ENCODE assay signal across 14 cellular contexts in genomic region chr7:130907439-130907838, GRCh38.
DNase-seq lines count a peak whose midpoint lies in the region; ATAC-seq, FAIRE-seq and TF ChIP-seq lines count a peak whose summit lies in the region.
"Had no signal": no experiment of that assay in that cellular context is flagged by ENCODE, and none has a peak within 500 bp of the region (broad histone marks: within the 10 kb centered on the region; RNA-seq: fewer than 3 reads in every experiment).

No MANE protein-coding gene starts in this region.

- H3K36me3 ChIP-seq in astrocyte (ENCODE audit: insufficient read depth, low read length) (peaks cover 19% of the 10 kb centered on the region), psoas muscle (ENCODE audit: insufficient read depth in 1 of 2, low read depth in 1 of 2) (peaks cover 2 to 20% of the 10 kb centered on the region in 2 donors), upper lobe of right lung (peaks cover 7% of the 10 kb centered on the region)
- H3K36me3 ChIP-seq: adrenal gland had no signal

- CTCF ChIA-PET in GM10248 (lab: Yijun Ruan, JAX) = interaction anchor here (1.4 to 1.6 kb wide), 3 partner anchors 11 to 129 kb away, joined by 3 to 8 read pairs (median 3); no protein-coding TSS in a partner anchor

- intact Hi-C loops in psoas muscle (cut with DNase I) = no loop called here
- intact Hi-C loops in upper lobe of right lung (cut with DNase I) = no loop called here

- H3K4me1 ChIP-seq in astrocyte (ENCODE audit: insufficient read depth, low read length) (peaks cover 59% of the 10 kb centered on the region), psoas muscle (peaks cover 70% of the 10 kb centered on the region), upper lobe of right lung (peaks cover 35% of the 10 kb centered on the region)

- H3K36me3 Mint-ChIP-seq in activated T-cell treated with anti-CD3 and anti-CD28 coated beads, Interleukin-2, amount 50 U/mL, for 24 hours (ENCODE audit: low read depth) = peaks cover 100% of the 10 kb centered on the region
- peaks cover 21% of the 10 kb centered on the region for H3K36me3 Mint-ChIP-seq in astrocyte (ENCODE audit: low read depth, unreplicated experiment)

- H3K4me3 ChIP-seq in astrocyte (ENCODE audit: insufficient read depth, low read depth, low read length) (peak overlapping the region; percentile 41), psoas muscle (peak overlapping the region; percentile 3), upper lobe of right lung (no peak overlapping the region)
- H3K4me3 ChIP-seq: adrenal gland, gastroesophageal sphincter had no signal

- H3K4me2 ChIP-seq in astrocyte (ENCODE audit: low read length) = peak overlapping the region; percentile 73

- H3K9ac ChIP-seq in astrocyte (ENCODE audit: low read length) = peak overlapping the region; percentile 40

- H3K4me1 Mint-ChIP-seq in activated T-cell treated with anti-CD3 and anti-CD28 coated beads, Interleukin-2, amount 50 U/mL, for 24 hours (ENCODE audit: low read depth) = peaks cover 94% of the 10 kb centered on the region
- peaks cover 69% of the 10 kb centered on the region for H3K4me1 Mint-ChIP-seq in astrocyte (ENCODE audit: low read depth, unreplicated experiment)

- H3K79me2 ChIP-seq in astrocyte (ENCODE audit: insufficient read depth, low read length) = peaks cover 98% of the 10 kb centered on the region

- ATAC-seq in psoas muscle = no peak
- ATAC-seq in upper lobe of right lung = no peak
- ATAC-seq in GM18519 (IDR thresholded peaks at IDR 0.05; ENCODE audit: low FRiP score, unreplicated experiment) = no peak
- ATAC-seq: gastroesophageal sphincter, T-cell had no signal

- no peak for DNase-seq in activated T-cell treated with anti-CD3 and anti-CD28 coated beads, Interleukin-2, amount 50 U/mL, for 24 hours
- DNase-seq in activated T-cell treated with anti-CD3 and anti-CD28 coated beads, Interleukin-2, amount 50 U/mL, for 1 hour = no peak
- peak; percentile 47 for DNase-seq in HT-29 (ENCODE audit: low spot score)
- no peak for DNase-seq in astrocyte (ENCODE audit: low read depth)
- DNase-seq in psoas muscle = no peak
- DNase-seq in upper lobe of right lung = no peak
- no peak for DNase-seq in GM10248 (ENCODE audit: extremely low spot score)
- DNase-seq: NCI-H1092, NCI-H226, T-cell had no signal

- peaks cover 41% of the 10 kb centered on the region for H4K20me1 ChIP-seq in astrocyte (ENCODE audit: insufficient read depth, low read length)

- peak overlapping the region; percentile 75 for H3K27ac Mint-ChIP-seq in activated T-cell treated with anti-CD3 and anti-CD28 coated beads, Interleukin-2, amount 50 U/mL, for 24 hours
- H3K27ac Mint-ChIP-seq in astrocyte (ENCODE audit: unreplicated experiment) = peak overlapping the region; percentile 56

- H3K9me3 ChIP-seq in astrocyte (ENCODE audit: insufficient read depth, low read depth, low read length) (no peaks in the 10 kb centered on the region), psoas muscle (no peaks in the 10 kb centered on the region), upper lobe of right lung (no peaks in the 10 kb centered on the region)
- H3K9me3 ChIP-seq: adrenal gland, gastroesophageal sphincter had no signal

- H3K27ac ChIP-seq in astrocyte (ENCODE audit: low read depth, low read length) (peak overlapping the region; percentile 99), psoas muscle (peak overlapping the region; percentile 94), upper lobe of right lung (no peak overlapping the region)
- H3K27ac ChIP-seq: gastroesophageal sphincter had no signal

- H2AFZ ChIP-seq in astrocyte (ENCODE audit: low read depth, low read length) = no peak overlapping the region

- no peak for TF ChIP-seq CTCF in astrocyte (IDR thresholded peaks at IDR 0.05; ENCODE audit: insufficient read depth, low read depth, low read length)
- TF ChIP-seq CTCF in psoas muscle (IDR thresholded peaks at IDR 0.05) = no peak
- TF ChIP-seq CTCF in upper lobe of right lung (IDR thresholded peaks at IDR 0.05) = no peak
- no peak for TF ChIP-seq CTCF in GM10248 (IDR thresholded peaks at IDR 0.05; ENCODE audit: control extremely low read depth, extremely low read depth, low read depth, missing control alignments)

- no peaks in the 10 kb centered on the region for H3K9me3 Mint-ChIP-seq in activated T-cell treated with anti-CD3 and anti-CD28 coated beads, Interleukin-2, amount 50 U/mL, for 24 hours
- no peaks in the 10 kb centered on the region for H3K9me3 Mint-ChIP-seq in astrocyte (ENCODE audit: unreplicated experiment)
- H3K9me3 Mint-ChIP-seq: T-cell had no signal

- H3K4me3 Mint-ChIP-seq in activated T-cell treated with anti-CD3 and anti-CD28 coated beads, Interleukin-2, amount 50 U/mL, for 24 hours = peak overlapping the region; percentile 89
- H3K4me3 Mint-ChIP-seq in astrocyte (ENCODE audit: unreplicated experiment) = peak overlapping the region; percentile 64
- H3K4me3 Mint-ChIP-seq: T-cell had no signal

- no peak for FAIRE-seq in astrocyte (lab: Jason Lieb, UNC)
- FAIRE-seq: islet of Langerhans had no signal

- WGBS in psoas muscle, 3 donors = 76 to 92% (median 82%) methylated on average over 4 of the region's 4 CpGs

- no peaks in the 10 kb centered on the region for H3K27me3 Mint-ChIP-seq in activated T-cell treated with anti-CD3 and anti-CD28 coated beads, Interleukin-2, amount 50 U/mL, for 24 hours
- no peaks in the 10 kb centered on the region for H3K27me3 Mint-ChIP-seq in astrocyte (ENCODE audit: low read depth, unreplicated experiment)
- H3K27me3 Mint-ChIP-seq: T-cell had no signal

- POLR2A ChIA-PET in GM10248 (lab: Yijun Ruan, JAX) = no interaction called here

- H3K27me3 ChIP-seq in astrocyte (ENCODE audit: insufficient read depth, low read length) (no peaks in the 10 kb centered on the region), psoas muscle (ENCODE audit: insufficient read depth in 3 of 3, low read length in 2 of 3) (no peaks in the 10 kb centered on the region), upper lobe of right lung (no peaks in the 10 kb centered on the region)
- H3K27me3 ChIP-seq: adrenal gland, gastroesophageal sphincter had no signal
